In the genomic region with DNA sequence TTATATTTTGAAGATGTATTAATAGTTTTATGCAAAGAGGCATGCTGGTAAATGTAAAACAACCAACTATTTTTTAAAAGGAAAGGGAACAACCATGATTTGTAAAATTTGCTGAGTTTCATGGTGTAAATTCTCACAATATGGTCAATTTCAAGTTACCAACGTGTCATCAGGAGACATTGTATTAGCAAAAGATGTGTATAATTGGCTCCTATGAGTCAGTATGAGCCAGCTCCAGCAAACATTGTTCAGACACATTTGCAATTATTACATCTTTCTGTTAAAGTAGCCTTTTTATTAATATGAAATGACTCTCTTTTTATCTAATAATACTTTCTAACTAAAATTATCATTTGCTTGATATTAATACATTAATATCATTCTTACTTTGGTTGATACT, we compare ENCODE assay signal across 25 cellular contexts. TPM values are rescaled to one million over a fixed set of nuclear protein-coding genes. Genes with fewer than 3 reads are reported as not detected.
"Had no signal": no experiment of that assay in that cellular context is flagged by ENCODE, and none has a peak within 500 bp of the region (broad histone marks: within the 10 kb centered on the region; RNA-seq: fewer than 3 reads in every experiment).

No MANE protein-coding gene starts in this region.

- H3K4me2 ChIP-seq: SK-N-SH had no signal

- H3K27ac ChIP-seq: HL-60, RWPE1 had no signal

- H3K9me2 ChIP-seq: SK-N-SH had no signal

- H3K9me3 Mint-ChIP-seq: T-helper 1 cell treated with Interleukin-12 subunit alpha and Interleukin-12 subunit beta and Interleukin-4 antibody, amounts not matched to agents 30 μg/mL and 1 μg/mL, for 36 hours had no signal

- H3K36me3 Mint-ChIP-seq: T-cell had no signal

- H3K27me3 Mint-ChIP-seq: T-cell had no signal

- ATAC-seq: T-cell had no signal

- H3K4me3 Mint-ChIP-seq: T-cell; T-helper 1 cell treated with Interleukin-12 subunit alpha and Interleukin-12 subunit beta and Interleukin-4 antibody, amounts not matched to agents 30 μg/mL and 1 μg/mL, for 36 hours had no signal

- DNase-seq: Karpas-422, KG1, MM.1S, NCI-H1092 treated with DMSO at 0.1 percent for 48 hours, NCI-H1436, NCI-H187, NCI-H2029, NCI-H2081 treated with DMSO at 0.1 percent for 48 hours, NCI-H2171, NCI-H226, NCI-H446, NCI-H510A, NCI-H524 treated with DMSO at 0.1 percent for 48 hours, NCI-H69, NCI-H774, SHP77, SK-N-SH, SW 1271, T-cell had no signal

- FAIRE-seq: HTR-8/SVneo, RCC 7860 had no signal

- H3K27ac Mint-ChIP-seq: T-cell; T-helper 1 cell treated with Interleukin-12 subunit alpha and Interleukin-12 subunit beta and Interleukin-4 antibody, amounts not matched to agents 30 μg/mL and 1 μg/mL, for 36 hours had no signal

- H3K4me1 Mint-ChIP-seq: T-cell had no signal

- H3K9ac ChIP-seq: SK-N-SH had no signal

RNA-seq across cellular contexts. Expression of gene KCNT2, which starts 58.9 kb away (rescaled TPM):
- total RNA-seq: SK-MEL-5 had no signal
